In the genomic region with DNA sequence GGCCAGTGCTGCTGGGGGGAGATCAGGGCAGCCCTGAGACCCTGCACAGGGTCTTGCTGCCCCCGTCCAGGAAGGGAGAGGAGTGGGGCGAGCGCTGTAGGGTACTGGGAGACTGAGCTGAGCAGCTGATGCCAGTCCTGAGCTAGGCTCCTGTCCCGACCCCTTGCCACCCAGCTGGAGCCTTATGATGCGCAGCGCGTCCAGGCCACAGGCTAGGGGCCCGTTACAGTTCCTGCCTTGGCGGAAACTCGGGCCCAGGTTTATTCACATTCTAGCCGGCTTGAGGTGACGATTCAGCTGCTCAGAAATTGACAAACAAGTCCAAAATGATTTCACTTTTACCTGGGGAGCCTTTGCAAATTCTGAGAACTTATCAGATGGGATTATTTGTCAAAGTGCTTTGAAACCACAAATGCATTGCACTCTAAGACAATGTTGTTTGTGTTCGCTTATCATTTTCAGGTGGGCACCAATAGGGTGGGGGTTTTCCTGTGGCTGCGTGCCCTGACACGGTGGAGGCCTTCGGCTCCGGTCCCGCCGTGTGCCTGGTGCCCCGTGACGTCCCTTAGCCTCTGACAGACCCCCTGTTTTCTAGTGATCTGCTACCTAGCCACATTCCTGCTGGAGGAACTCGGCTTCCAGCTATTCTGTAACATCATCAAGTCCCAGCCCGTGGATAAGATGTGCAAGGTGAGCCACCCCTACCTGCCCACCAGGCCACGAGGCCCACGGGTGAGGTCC, we compare ENCODE assay signal across 37 cellular contexts. TPM values are rescaled to one million over a fixed set of nuclear protein-coding genes. Genes with fewer than 3 reads are reported as not detected.
"Had no signal": no experiment of that assay in that cellular context is flagged by ENCODE, and none has a peak within 500 bp of the region (broad histone marks: within the 10 kb centered on the region; RNA-seq: fewer than 3 reads in every experiment).

No MANE protein-coding gene starts in this region.

- ATAC-seq: activated CD8-positive, alpha-beta memory T cell treated with anti-CD3 and anti-CD28 coated beads, Interleukin-2, amount 10 ng/mL, durations not matched to agents 7 days and 5 days; activated naive CD4-positive, alpha-beta T cell treated with anti-CD3 and anti-CD28 coated beads, Interleukin-2, amount 50 U/mL, for 72 hours; PC-3; SK-N-SH treated with all-trans-retinoic acid at 6 μM for 48 hours; T-cell; T-helper 17 cell had no signal

- H3K9me3 ChIP-seq: adrenal gland, Peyer's patch had no signal

- H3K27me3 ChIP-seq: adrenal gland, Peyer's patch had no signal

- FAIRE-seq: bronchial epithelial cell had no signal

- H3K4me3 ChIP-seq: adrenal gland, Peyer's patch had no signal

- H3K4me1 ChIP-seq: adrenal gland, Peyer's patch had no signal

- H3K27ac ChIP-seq: adrenal gland, Peyer's patch, VCaP had no signal

- DNase-seq: activated B cell treated with CpG ODN at 0.5 μM for 24 hours; activated CD4-positive, alpha-beta memory T cell treated with anti-CD3 and anti-CD28 coated beads for 36 hours; activated CD4-positive, alpha-beta T cell treated with anti-CD3 and anti-CD28 coated beads for 4 hours; activated CD4-positive, alpha-beta T cell treated with anti-CD3 and anti-CD28 coated beads, Interleukin-2, amount 50 U/mL, for 1 hour; activated CD4-positive, CD25-positive, alpha-beta regulatory T cell treated with anti-CD3 and anti-CD28 coated beads, Interleukin-2, amount 50 U/mL, for 72 hours; activated CD8-positive, alpha-beta memory T cell treated with anti-CD3 and anti-CD28 coated beads for 24 hours; activated CD8-positive, alpha-beta memory T cell treated with anti-CD3 and anti-CD28 coated beads, Interleukin-2, amount 10 ng/mL, durations not matched to agents 7 days and 5 days; activated CD8-positive, alpha-beta memory T cell treated with anti-CD3 and anti-CD28 coated beads, Interleukin-2, amount 50 U/mL, for 48 hours; activated effector memory CD4-positive, alpha-beta T cell treated with anti-CD3 and anti-CD28 coated beads, Interleukin-2, amount 50 U/mL, for 16 hours; activated naive CD4-positive, alpha-beta T cell; activated T-cell treated with anti-CD3 and anti-CD28 coated beads, Interleukin-2, amount 50 U/mL, for 48 hours; adrenal gland; central memory CD4-positive, alpha-beta T cell; KG1; MM.1S; MV-4-11; NCI-H1092; NCI-H1436 treated with DMSO at 0.1 percent for 48 hours; NCI-H1694 treated with DMSO at 0.1 percent for 48 hours; NCI-H2029; NCI-H345; NCI-H526; NCI-H748 treated with DMSO at 0.1 percent for 48 hours; NK-92 treated with Interleukin-12 subunit alpha and Interleukin-12 subunit beta, amount 100 ng/mL, for 24 hours; PC-3; Peyer's patch; RPMI8226; SIG-M5; T-cell; T-helper 17 cell had no signal

- H3K36me3 ChIP-seq: adrenal gland, Peyer's patch had no signal

RNA-seq across cellular contexts. Expression of gene CFAP99, which starts 18.9 kb away (rescaled TPM):
- total RNA-seq: activated B cell treated with CpG ODN at 0.5 μM for 24 hours; activated CD4-positive, alpha-beta memory T cell treated with anti-CD3 and anti-CD28 coated beads for 36 hours; activated CD8-positive, alpha-beta memory T cell treated with anti-CD3 and anti-CD28 coated beads, Interleukin-2, amount 10 ng/mL, durations not matched to agents 7 days and 5 days; activated naive CD4-positive, alpha-beta T cell treated with anti-CD3 and anti-CD28 coated beads, Interleukin-2, amount 50 U/mL, for 72 hours; bronchial epithelial cell; LHCN-M2; NCI-H460; PC-3; SK-MEL-5 had no signal
